In genomic region chr2:234550056-234550455, GRCh38 we compare ENCODE assay signal across 1 cellular context.
TF ChIP-seq lines count a peak whose summit lies in the region.

No MANE protein-coding gene starts in this region.

TF ChIP-seq in H1, 55 proteins besides CTCF, POLR2A, EP300 and RAD21:
- TF ChIP-seq NRF1 (IDR thresholded peaks at IDR 0.05; ENCODE audit: low read depth, low read length), result no peak
- no peak for TF ChIP-seq KDM1A (IDR thresholded peaks at IDR 0.05; ENCODE audit: borderline replicate concordance, low read length)
TF ChIP-seq in H1: peak in this region for 0.
